ENCODE assay signal across 21 cellular contexts in the genomic region with DNA sequence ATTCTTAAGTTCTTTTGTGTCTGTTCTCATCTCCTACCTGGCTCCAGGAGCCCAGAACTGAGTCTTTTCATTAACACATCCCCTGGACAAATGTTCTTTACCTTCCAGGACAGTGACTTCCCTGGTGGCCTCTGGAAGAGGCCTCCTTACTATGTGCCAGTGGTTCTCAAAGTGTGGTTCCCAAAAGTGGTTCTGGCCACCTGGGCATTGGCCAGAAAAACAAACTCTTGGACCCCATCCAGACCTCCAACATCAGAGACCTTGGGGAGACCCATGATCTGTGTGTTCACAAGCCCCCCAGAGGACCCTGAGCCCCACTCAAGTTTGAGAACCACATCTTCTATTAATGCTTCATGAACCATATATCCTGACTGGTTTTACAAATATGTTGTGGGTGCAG. TPM values are rescaled to one million over a fixed set of nuclear protein-coding genes. Genes with fewer than 3 reads are reported as not detected.
"Had no signal": no experiment of that assay in that cellular context is flagged by ENCODE, and none has a peak within 500 bp of the region (broad histone marks: within the 10 kb centered on the region; RNA-seq: fewer than 3 reads in every experiment).

No MANE protein-coding gene starts in this region.

- DNase-seq: activated CD4-positive, alpha-beta T cell treated with anti-CD3 and anti-CD28 coated beads for 36 hours; activated CD4-positive, alpha-beta T cell treated with anti-CD3 and anti-CD28 coated beads, Interleukin-2, amount 50 U/mL, for 4 hours; activated CD8-positive, alpha-beta T cell treated with anti-CD3 and anti-CD28 coated beads, Interleukin-2, amount 10 ng/mL, durations not matched to agents 7 days and 5 days; activated naive CD4-positive, alpha-beta T cell treated with anti-CD3 and anti-CD28 coated beads, Interleukin-2, amount 50 U/mL, for 16 hours; activated naive CD8-positive, alpha-beta T cell treated with anti-CD3 and anti-CD28 coated beads, Interleukin-2, amount 10 ng/mL, durations not matched to agents 7 days and 5 days; activated T-cell treated with anti-CD3 and anti-CD28 coated beads, Interleukin-2, amount 50 U/mL, for 72 hours; adrenal gland; anterior cingulate cortex; Kasumi-1; NCI-H1048; NCI-H146; NCI-H187 treated with DMSO at 0.1 percent for 48 hours; NCI-H2081 treated with DMSO at 0.1 percent for 48 hours; NCI-H446; NCI-H524; Peyer's patch; SHP77 had no signal

- H3K9me3 ChIP-seq: adrenal gland, Peyer's patch had no signal

- H3K4me3 ChIP-seq: adrenal gland, K562, Peyer's patch, SJSA1 had no signal

- H3K9me3 Mint-ChIP-seq: activated naive CD8-positive, alpha-beta T cell treated with anti-CD3 and anti-CD28 coated beads, Interleukin-2, amount 10 ng/mL, durations not matched to agents 7 days and 5 days; activated T-cell treated with anti-CD3 and anti-CD28 coated beads, Interleukin-2, amount 50 U/mL, for 72 hours; T-helper 1 cell treated with Interleukin-12 subunit alpha and Interleukin-12 subunit beta and Interleukin-4 antibody, amounts not matched to agents 30 μg/mL and 1 μg/mL, for 36 hours had no signal

- H3K27ac Mint-ChIP-seq: activated CD4-positive, alpha-beta T cell treated with anti-CD3 and anti-CD28 coated beads for 36 hours; activated CD8-positive, alpha-beta T cell treated with anti-CD3 and anti-CD28 coated beads, Interleukin-2, amount 10 ng/mL, durations not matched to agents 7 days and 5 days; activated naive CD8-positive, alpha-beta T cell treated with anti-CD3 and anti-CD28 coated beads, Interleukin-2, amount 10 ng/mL, durations not matched to agents 7 days and 5 days; activated T-cell treated with anti-CD3 and anti-CD28 coated beads, Interleukin-2, amount 50 U/mL, for 72 hours; T-helper 1 cell treated with Interleukin-12 subunit alpha and Interleukin-12 subunit beta and Interleukin-4 antibody, amounts not matched to agents 30 μg/mL and 1 μg/mL, for 36 hours had no signal

- H3K36me3 Mint-ChIP-seq: activated naive CD8-positive, alpha-beta T cell treated with anti-CD3 and anti-CD28 coated beads, Interleukin-2, amount 10 ng/mL, durations not matched to agents 7 days and 5 days had no signal

- H3K36me3 ChIP-seq: adrenal gland, Peyer's patch, SJSA1 had no signal

- ATAC-seq: activated CD4-positive, alpha-beta T cell treated with anti-CD3 and anti-CD28 coated beads for 36 hours; activated CD8-positive, alpha-beta T cell treated with anti-CD3 and anti-CD28 coated beads, Interleukin-2, amount 10 ng/mL, durations not matched to agents 7 days and 5 days; activated T-cell treated with anti-CD3 and anti-CD28 coated beads, Interleukin-2, amount 50 U/mL, for 72 hours; K562 had no signal

- H3K4me3 Mint-ChIP-seq: activated CD4-positive, alpha-beta T cell treated with anti-CD3 and anti-CD28 coated beads for 36 hours; activated CD8-positive, alpha-beta T cell treated with anti-CD3 and anti-CD28 coated beads, Interleukin-2, amount 10 ng/mL, durations not matched to agents 7 days and 5 days; activated naive CD8-positive, alpha-beta T cell treated with anti-CD3 and anti-CD28 coated beads, Interleukin-2, amount 10 ng/mL, durations not matched to agents 7 days and 5 days; activated T-cell treated with anti-CD3 and anti-CD28 coated beads, Interleukin-2, amount 50 U/mL, for 72 hours; T-helper 1 cell treated with Interleukin-12 subunit alpha and Interleukin-12 subunit beta and Interleukin-4 antibody, amounts not matched to agents 30 μg/mL and 1 μg/mL, for 36 hours had no signal

- H3K4me1 ChIP-seq: adrenal gland, Peyer's patch, SJSA1 had no signal

- H3K27ac ChIP-seq: adrenal gland, Peyer's patch, SJSA1, VCaP had no signal

RNA-seq across cellular contexts. Expression of gene VSX1, which starts 7.2 kb away (rescaled TPM):
- total RNA-seq: activated CD4-positive, alpha-beta T cell treated with anti-CD3 and anti-CD28 coated beads for 36 hours; activated CD8-positive, alpha-beta T cell treated with anti-CD3 and anti-CD28 coated beads, Interleukin-2, amount 10 ng/mL, durations not matched to agents 7 days and 5 days; activated naive CD8-positive, alpha-beta T cell treated with anti-CD3 and anti-CD28 coated beads, Interleukin-2, amount 10 ng/mL, durations not matched to agents 7 days and 5 days; K562; Peyer's patch; SJSA1 had no signal
